13 cellular contexts compared by ENCODE assay signal in the genomic region with DNA sequence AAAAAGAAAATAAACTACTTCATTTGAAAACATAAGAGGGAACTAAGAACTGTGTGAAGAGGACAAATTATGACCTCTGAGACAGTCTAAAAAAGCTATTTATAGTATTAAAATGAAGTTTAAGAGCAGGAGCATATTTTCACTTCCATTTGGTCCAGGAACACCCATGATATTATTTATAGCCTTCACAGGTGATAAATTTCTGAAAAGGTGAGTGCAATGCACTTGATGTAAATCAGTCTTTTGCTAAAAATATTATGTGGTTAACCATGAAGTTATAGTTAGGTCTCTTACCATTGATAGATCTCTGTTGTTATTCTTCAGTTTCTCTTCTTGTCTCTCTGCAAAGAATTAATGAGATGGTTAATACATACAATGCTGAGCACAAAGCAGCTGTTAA.
DNase-seq lines count a peak whose midpoint lies in the region; ATAC-seq and TF ChIP-seq lines count a peak whose summit lies in the region.
"Had no signal": no experiment of that assay in that cellular context is flagged by ENCODE, and none has a peak within 500 bp of the region (broad histone marks: within the 10 kb centered on the region; RNA-seq: fewer than 3 reads in every experiment).

No MANE protein-coding gene starts in this region.

- H3K4me3 ChIP-seq in GM12865 (ENCODE audit: low read depth, low read length): no peak overlapping the region
- H3K4me3 ChIP-seq: psoas muscle, tibial artery had no signal

- no peak for TF ChIP-seq CTCF in GM12865 (IDR thresholded peaks at IDR 0.05; ENCODE audit: insufficient read depth, low read depth, low read length, missing control alignments)

- DNase-seq in GM12865 (ENCODE audit: low read depth): peak; percentile 60
- no peak for DNase-seq in stimulated activated CD4-positive, alpha-beta T cell treated with anti-CD3 and anti-CD28 coated beads, Interleukin-2, amount 100 ng/mL, for 24 hours
- no peak for DNase-seq in central memory CD4-positive, alpha-beta T cell
- no peak for DNase-seq in SIG-M5 (lab: John Stamatoyannopoulos, UW)
- no peak for DNase-seq in NCI-H2227 treated with DMSO at 0.1 percent for 48 hours (lab: John Stamatoyannopoulos, UW)
- DNase-seq: GDM1, hypothalamus, NCI-H1105 treated with DMSO at 0.1 percent for 48 hours, psoas muscle, tibial artery had no signal

- ATAC-seq in GM19452 (IDR thresholded peaks at IDR 0.05; ENCODE audit: unreplicated experiment) (peak; percentile 75), HG02840 (IDR thresholded peaks at IDR 0.05; ENCODE audit: low FRiP score, unreplicated experiment) (peak; percentile 87), HG03460 (IDR thresholded peaks at IDR 0.05; ENCODE audit: unreplicated experiment) (peak; percentile 84)
- ATAC-seq: psoas muscle had no signal
